ENCODE assay signal across 18 cellular contexts in the genomic region with DNA sequence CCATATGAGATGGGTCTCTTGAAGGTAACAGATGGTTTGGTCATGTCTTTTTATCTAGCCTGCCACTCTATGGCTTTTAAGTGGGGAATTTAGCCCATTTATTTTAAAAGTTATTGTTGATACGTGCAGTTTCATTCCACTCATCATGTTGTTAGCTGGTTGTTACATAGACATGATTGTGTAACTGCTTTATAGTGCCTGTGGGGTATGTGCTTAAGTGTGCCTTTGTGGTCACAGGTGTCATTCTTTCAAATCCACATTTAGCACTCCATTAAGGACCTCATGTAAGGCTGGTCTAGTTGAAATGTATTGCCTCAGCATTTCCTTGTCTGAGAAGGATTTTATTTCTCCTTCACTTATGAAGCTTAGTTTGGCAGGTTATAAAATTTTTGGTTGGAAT.
"Had no signal": no experiment of that assay in that cellular context is flagged by ENCODE, and none has a peak within 500 bp of the region (broad histone marks: within the 10 kb centered on the region; RNA-seq: fewer than 3 reads in every experiment).

No MANE protein-coding gene starts in this region.

- H3K4me3 ChIP-seq: body of pancreas, left ventricle myocardium inferior, right atrium auricular region had no signal

- H3K27ac ChIP-seq: body of pancreas, left ventricle myocardium inferior, right atrium auricular region, VCaP had no signal

- H3K27me3 ChIP-seq: body of pancreas, right atrium auricular region had no signal

- H3K36me3 ChIP-seq: left ventricle myocardium inferior, right atrium auricular region had no signal

- ATAC-seq: activated CD8-positive, alpha-beta memory T cell treated with anti-CD3 and anti-CD28 coated beads, Interleukin-2, amount 10 ng/mL, durations not matched to agents 7 days and 5 days; activated CD8-positive, alpha-beta T cell treated with anti-CD3 and anti-CD28 coated beads for 36 hours; body of pancreas; naive thymus-derived CD4-positive, alpha-beta T cell; stimulated activated naive CD8-positive, alpha-beta T cell treated with anti-CD3 and anti-CD28 coated beads, Interleukin-15, Interleukin-2, amounts not matched to agents 100 U/mL and 50 U/mL, for 24 hours had no signal

- H3K9me3 ChIP-seq: body of pancreas, left ventricle myocardium inferior, right atrium auricular region had no signal

- DNase-seq: activated CD4-positive, alpha-beta T cell treated with anti-CD3 and anti-CD28 coated beads, Interleukin-2, amount 10 ng/mL, durations not matched to agents 7 days and 5 days; activated CD4-positive, CD25-positive, alpha-beta regulatory T cell treated with anti-CD3 and anti-CD28 coated beads, Interleukin-2, amount 50 U/mL, for 72 hours; activated CD8-positive, alpha-beta memory T cell treated with anti-CD3 and anti-CD28 coated beads, Interleukin-2, amount 10 ng/mL, durations not matched to agents 7 days and 5 days; activated CD8-positive, alpha-beta T cell treated with anti-CD3 and anti-CD28 coated beads for 36 hours; activated effector memory CD4-positive, alpha-beta T cell treated with anti-CD3 and anti-CD28 coated beads, Interleukin-2, amount 50 U/mL, for 16 hours; activated naive CD4-positive, alpha-beta T cell treated with anti-CD3 and anti-CD28 coated beads, Interleukin-2, amount 10 ng/mL, durations not matched to agents 7 days and 5 days; activated T-cell treated with anti-CD3 and anti-CD28 coated beads for 4 hours; body of pancreas; dermis blood vessel endothelial cell; effector CD8-positive, alpha-beta T cell; foreskin melanocyte; left ventricle myocardium inferior; naive thymus-derived CD4-positive, alpha-beta T cell; stimulated activated CD4-positive, alpha-beta T cell treated with anti-CD3 and anti-CD28 coated beads, Interleukin-12 subunit alpha, Interleukin-12 subunit beta, amount 100 ng/mL, for 4 hours; stimulated activated CD4-positive, alpha-beta T cell treated with anti-CD3 and anti-CD28 coated beads, Interleukin-4, amount 100 ng/mL, for 4 hours; stimulated activated naive CD8-positive, alpha-beta T cell treated with anti-CD3 and anti-CD28 coated beads, Interleukin-15, Interleukin-2, amounts not matched to agents 100 U/mL and 50 U/mL, for 24 hours had no signal

- H3K4me1 ChIP-seq: body of pancreas, left ventricle myocardium inferior, right atrium auricular region had no signal
